Comparison of ENCODE assay signal across 25 cellular contexts in genomic region chr18:66687635-66688034, GRCh38.
"Had no signal": no experiment of that assay in that cellular context is flagged by ENCODE, and none has a peak within 500 bp of the region (broad histone marks: within the 10 kb centered on the region; RNA-seq: fewer than 3 reads in every experiment).

No MANE protein-coding gene starts in this region.

- H3K27ac ChIP-seq: coronary artery, dorsolateral prefrontal cortex, esophagus muscularis mucosa, foreskin keratinocyte, gastroesophageal sphincter, heart left ventricle, hepatocyte, left lung had no signal

- H3K27ac Mint-ChIP-seq: memory B cell; naive thymus-derived CD4-positive, alpha-beta T cell had no signal

- H3K36me3 ChIP-seq: esophagus muscularis mucosa, gastroesophageal sphincter, heart left ventricle, left lung had no signal

- H3K27me3 ChIP-seq: dorsolateral prefrontal cortex, esophagus muscularis mucosa, foreskin keratinocyte, gastroesophageal sphincter, heart left ventricle, hepatocyte, left lung had no signal

- ATAC-seq: foreskin keratinocyte; gastroesophageal sphincter; heart left ventricle; left cardiac atrium; left lung; left ventricle myocardium superior; naive thymus-derived CD4-positive, alpha-beta T cell had no signal

- H3K9me3 Mint-ChIP-seq: memory B cell had no signal

- H3K27me3 Mint-ChIP-seq: memory B cell; naive thymus-derived CD4-positive, alpha-beta T cell had no signal

- DNase-seq: dermis blood vessel endothelial cell; dorsolateral prefrontal cortex; effector CD4-positive, alpha-beta T cell; effector memory CD4-positive, alpha-beta T cell; foreskin keratinocyte; heart left ventricle; hypothalamus; left cardiac atrium; left lung; left ventricle myocardium superior; mammary epithelial cell; mesendoderm; midbrain; naive thymus-derived CD4-positive, alpha-beta T cell had no signal

- H3K36me3 Mint-ChIP-seq: memory B cell; naive thymus-derived CD4-positive, alpha-beta T cell had no signal

- H3K4me1 Mint-ChIP-seq: memory B cell; naive thymus-derived CD4-positive, alpha-beta T cell had no signal

- FAIRE-seq: colon, endothelial cell of umbilical vein, frontal cortex, islet of Langerhans, keratinocyte had no signal

- H3K4me3 Mint-ChIP-seq: memory B cell; naive thymus-derived CD4-positive, alpha-beta T cell had no signal

- H3K4me1 ChIP-seq: esophagus muscularis mucosa, foreskin keratinocyte, gastroesophageal sphincter, left lung had no signal

- H3K4me3 ChIP-seq: coronary artery, dorsolateral prefrontal cortex, esophagus muscularis mucosa, gastroesophageal sphincter, heart left ventricle, hepatocyte, left lung, lung had no signal
